ENCODE assay signal across 2 cellular contexts in the genomic region with DNA sequence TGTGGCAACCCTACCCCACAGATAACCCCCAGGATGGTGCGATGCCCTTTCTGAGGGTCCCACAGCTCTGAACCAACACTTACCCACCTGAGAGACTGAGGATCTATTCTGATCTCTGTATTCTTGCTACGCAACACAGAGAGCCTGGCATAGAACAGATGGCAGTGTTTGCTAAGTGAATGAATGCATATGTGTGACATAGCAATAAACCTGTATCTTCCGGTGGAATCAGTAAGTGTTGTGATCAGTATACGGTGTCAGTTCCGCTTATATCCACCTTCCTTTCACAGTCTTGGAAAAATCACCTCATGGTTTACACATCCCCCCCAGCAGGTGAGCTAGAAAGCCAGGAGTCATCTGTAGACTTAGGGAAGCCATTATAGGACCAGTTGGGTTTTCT.
TF ChIP-seq lines count a peak whose summit lies in the region.

No MANE protein-coding gene starts in this region.

TF ChIP-seq in HCT116, 20 proteins besides CTCF, POLR2A, EP300 and RAD21:
- TF ChIP-seq ZNF274 (IDR thresholded peaks at IDR 0.05; ENCODE audit: low read depth, low read length): no peak
- no peak for TF ChIP-seq YY1 (IDR thresholded peaks at IDR 0.05; ENCODE audit: extremely low read depth, insufficient replicate concordance, low read depth, low read length)
- TF ChIP-seq EGR1 (IDR thresholded peaks at IDR 0.05; ENCODE audit: low read depth): no peak
- TF ChIP-seq CEBPB (IDR thresholded peaks at IDR 0.05; ENCODE audit: low read depth): no peak
- TF ChIP-seq FOSL1 (IDR thresholded peaks at IDR 0.05; ENCODE audit: low read depth): no peak
- TF ChIP-seq SP1 (IDR thresholded peaks at IDR 0.05; ENCODE audit: low read depth): no peak
- TF ChIP-seq, protein P1, sequence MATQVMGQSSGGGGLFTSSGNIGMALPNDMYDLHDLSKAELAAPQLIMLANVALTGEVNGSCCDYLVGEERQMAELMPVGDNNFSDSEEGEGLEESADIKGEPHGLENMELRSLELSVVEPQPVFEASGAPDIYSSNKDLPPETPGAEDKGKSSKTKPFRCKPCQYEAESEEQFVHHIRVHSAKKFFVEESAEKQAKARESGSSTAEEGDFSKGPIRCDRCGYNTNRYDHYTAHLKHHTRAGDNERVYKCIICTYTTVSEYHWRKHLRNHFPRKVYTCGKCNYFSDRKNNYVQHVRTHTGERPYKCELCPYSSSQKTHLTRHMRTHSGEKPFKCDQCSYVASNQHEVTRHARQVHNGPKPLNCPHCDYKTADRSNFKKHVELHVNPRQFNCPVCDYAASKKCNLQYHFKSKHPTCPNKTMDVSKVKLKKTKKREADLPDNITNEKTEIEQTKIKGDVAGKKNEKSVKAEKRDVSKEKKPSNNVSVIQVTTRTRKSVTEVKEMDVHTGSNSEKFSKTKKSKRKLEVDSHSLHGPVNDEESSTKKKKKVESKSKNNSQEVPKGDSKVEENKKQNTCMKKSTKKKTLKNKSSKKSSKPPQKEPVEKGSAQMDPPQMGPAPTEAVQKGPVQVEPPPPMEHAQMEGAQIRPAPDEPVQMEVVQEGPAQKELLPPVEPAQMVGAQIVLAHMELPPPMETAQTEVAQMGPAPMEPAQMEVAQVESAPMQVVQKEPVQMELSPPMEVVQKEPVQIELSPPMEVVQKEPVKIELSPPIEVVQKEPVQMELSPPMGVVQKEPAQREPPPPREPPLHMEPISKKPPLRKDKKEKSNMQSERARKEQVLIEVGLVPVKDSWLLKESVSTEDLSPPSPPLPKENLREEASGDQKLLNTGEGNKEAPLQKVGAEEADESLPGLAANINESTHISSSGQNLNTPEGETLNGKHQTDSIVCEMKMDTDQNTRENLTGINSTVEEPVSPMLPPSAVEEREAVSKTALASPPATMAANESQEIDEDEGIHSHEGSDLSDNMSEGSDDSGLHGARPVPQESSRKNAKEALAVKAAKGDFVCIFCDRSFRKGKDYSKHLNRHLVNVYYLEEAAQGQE (IDR thresholded peaks at IDR 0.05; ENCODE audit: low read depth): no peak
- no peak for TF ChIP-seq ZFX (IDR thresholded peaks at IDR 0.05)
- no peak for TF ChIP-seq SRF (IDR thresholded peaks at IDR 0.05; ENCODE audit: low read depth)
- TF ChIP-seq EZH2 (IDR thresholded peaks at IDR 0.05): no peak
- TF ChIP-seq CBX3 (IDR thresholded peaks at IDR 0.05; ENCODE audit: low read depth): no peak
- TF ChIP-seq MAX (IDR thresholded peaks at IDR 0.05): no peak
- TF ChIP-seq JUND (IDR thresholded peaks at IDR 0.05): no peak
- TF ChIP-seq TCF7L2 (IDR thresholded peaks at IDR 0.05; ENCODE audit: borderline replicate concordance, extremely low read depth, insufficient read depth, insufficient read length): no peak
- TF ChIP-seq SIN3A (IDR thresholded peaks at IDR 0.05; ENCODE audit: low read depth): no peak
- TF ChIP-seq EZH2phosphoT487 (IDR thresholded peaks at IDR 0.05; ENCODE audit: borderline replicate concordance): no peak
- TF ChIP-seq, protein P2, sequence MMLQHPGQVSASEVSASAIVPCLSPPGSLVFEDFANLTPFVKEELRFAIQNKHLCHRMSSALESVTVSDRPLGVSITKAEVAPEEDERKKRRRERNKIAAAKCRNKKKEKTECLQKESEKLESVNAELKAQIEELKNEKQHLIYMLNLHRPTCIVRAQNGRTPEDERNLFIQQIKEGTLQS (IDR thresholded peaks at IDR 0.05): no peak

TF ChIP-seq in endothelial cell of umbilical vein, 7 proteins besides CTCF, POLR2A, EP300 and RAD21:
- TF ChIP-seq JUN (IDR thresholded peaks at IDR 0.05; ENCODE audit: borderline replicate concordance, insufficient read depth, insufficient read length, low read depth) (no peak), POLR2AphosphoS5 (IDR thresholded peaks at IDR 0.05; ENCODE audit: insufficient read depth, low read depth, low read length) (no peak), EZH2 (IDR thresholded peaks at IDR 0.05; ENCODE audit: borderline replicate concordance, low read depth, low read length, severe bottlenecking) (no peak), MAX (IDR thresholded peaks at IDR 0.05; ENCODE audit: insufficient read depth, insufficient read length) (no peak), FOS (IDR thresholded peaks at IDR 0.05; ENCODE audit: borderline replicate concordance, insufficient read depth, low read length) (no peak), MYC (IDR thresholded peaks at IDR 0.05; ENCODE audit: low read depth, low read length) (no peak), GATA2 (IDR thresholded peaks at IDR 0.05; ENCODE audit: insufficient read depth, insufficient read length, low read depth, low read length) (no peak)
